ENCODE assay signal across 26 cellular contexts in the genomic region with DNA sequence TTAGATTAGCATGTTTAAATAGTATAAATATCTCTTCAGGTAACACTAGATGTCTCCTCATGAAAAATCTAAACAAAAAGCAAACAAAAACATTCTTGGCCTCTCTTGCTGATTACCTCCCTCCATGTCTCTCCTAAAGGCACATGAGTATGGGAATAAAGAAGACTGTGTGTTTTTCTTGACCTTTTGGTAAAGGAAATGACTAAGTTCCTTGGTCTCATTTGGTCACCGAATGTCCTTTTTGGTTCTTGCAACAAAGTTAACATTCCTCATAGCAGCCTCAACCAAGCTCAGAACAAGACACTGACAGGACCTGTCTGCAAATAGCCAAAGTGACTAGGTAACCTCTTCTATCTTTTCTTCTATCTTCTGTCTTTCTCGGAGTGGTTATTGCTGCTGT. TPM values are rescaled to one million over a fixed set of nuclear protein-coding genes. Genes with fewer than 3 reads are reported as not detected.
A peak's percentile ranks its signal among the peaks of the same experiment; 100 is the strongest.
DNase-seq lines count a peak whose midpoint lies in the region; ATAC-seq, FAIRE-seq and TF ChIP-seq lines count a peak whose summit lies in the region.
"Had no signal": no experiment of that assay in that cellular context is flagged by ENCODE, and none has a peak within 500 bp of the region (broad histone marks: within the 10 kb centered on the region; RNA-seq: fewer than 3 reads in every experiment).

No MANE protein-coding gene starts in this region.

- H3K23ac ChIP-seq in H1 (ENCODE audit: insufficient read length): no peak overlapping the region

- H3K23me2 ChIP-seq in H1 (ENCODE audit: low read depth, low read length): no peaks in the 10 kb centered on the region

- no peak for TF ChIP-seq EP300 in H1 (IDR thresholded peaks at IDR 0.05; ENCODE audit: borderline replicate concordance in 1 of 2, low read depth in 2 of 2, low read length in 2 of 2)

- no peak overlapping the region for H3K4me3 ChIP-seq in H1 (ENCODE audit: extremely low read depth in 1 of 4, insufficient read depth in 2 of 4, low read depth in 3 of 4, low read length in 4 of 4)
- H3K4me3 ChIP-seq: A549; BLaER1 treated with 17β-estradiol and CSF1 and Interleukin-3, amounts not matched to agents 10 nM and 100 nM; GM12878 had no signal

- no peak overlapping the region for H4K8ac ChIP-seq in H1 (ENCODE audit: extremely low read depth, insufficient read depth, low read length)

- FAIRE-seq in H1 (lab: Jason Lieb, UNC): no peak
- FAIRE-seq: A549, D721Med, GM12878, GM18507 had no signal

- CTCF ChIA-PET in H1 (lab: Charles Lee; ENCODE audit: partially characterized antibody): no interaction called here

- no peak overlapping the region for H2BK5ac ChIP-seq in H1 (ENCODE audit: low read depth, low read length)

- H2BK15ac ChIP-seq in H1 (ENCODE audit: low read length): no peak overlapping the region

- in situ Hi-C loops in SK-MEL-5 (cut with HindIII; ENCODE audit: low pct_unique_long_range_greater_than_20kb, low sequenced_read_pairs): no loop called here

- no peak overlapping the region for H3K4ac ChIP-seq in H1 (replicated peaks; ENCODE audit: insufficient read length, low read depth, low read length)

- H2BK120ac ChIP-seq in H1 (replicated peaks; ENCODE audit: low read depth, low read length): no peak overlapping the region

- no peak overlapping the region for H3K18ac ChIP-seq in H1 (ENCODE audit: extremely low read depth, low read length)

- H3K4me2 ChIP-seq in H1 (ENCODE audit: insufficient read depth in 1 of 2, low read depth in 2 of 2, low read length in 2 of 2): no peak overlapping the region
- H3K4me2 ChIP-seq: A549 had no signal

- H4K5ac ChIP-seq in H1 (ENCODE audit: insufficient read length, low read depth, low read length): no peak overlapping the region

- H2AK5ac ChIP-seq in H1 (ENCODE audit: low read depth, low read length): no peak overlapping the region

- 0 out of 2 replicates have a peak overlapping the region, but pooled peaks have one; percentile 59 for H2AFZ ChIP-seq in H1 (ENCODE audit: low read length)

- 95% methylated on average over 2 of the region's 2 CpGs; no CpG with 5 or more reads in 1 of the 2 experiments for WGBS in H1 (ENCODE audit: extremely low coverage in 1 of 2, insufficient coverage in 1 of 2, insufficient read length in 1 of 2, insufficient replicate concordance in 2 of 2, low coverage in 1 of 2, low lambda C conversion rate in 2 of 2, missing lambda C conversion rate in 1 of 2), 2 experiments

- no peaks in the 10 kb centered on the region for H3K4me1 ChIP-seq in H1 (replicated peaks in 1 of 4; ENCODE audit: control insufficient read depth in 3 of 4, insufficient read depth in 4 of 4, low read length in 3 of 4)
- H3K4me1 ChIP-seq: A549 had no signal

- no peak overlapping the region for H2BK12ac ChIP-seq in H1 (ENCODE audit: low read depth, low read length)

- no peak overlapping the region for H3K9ac ChIP-seq in H1 (replicated peaks in 1 of 4; ENCODE audit: extremely low read depth in 1 of 4, low read depth in 3 of 4, low read length in 3 of 4)
- H3K9ac ChIP-seq: BLaER1 treated with 17β-estradiol and CSF1 and Interleukin-3, amounts not matched to agents 10 nM and 100 nM had no signal

- H3K36me3 ChIP-seq in H1 (ENCODE audit: control insufficient read depth in 2 of 4, insufficient read depth in 4 of 4, low read length in 3 of 4): no peaks in the 10 kb centered on the region
- H3K36me3 ChIP-seq: BE2C; BLaER1 treated with 17β-estradiol and CSF1 and Interleukin-3, amounts not matched to agents 10 nM and 100 nM had no signal

- no peak for ATAC-seq in left ventricle myocardium superior
- ATAC-seq in HG02759 (IDR thresholded peaks at IDR 0.05; ENCODE audit: unreplicated experiment): no peak
- ATAC-seq: A549, GM12878, HCT116 had no signal

- H3K56ac ChIP-seq in H1 (replicated peaks; ENCODE audit: insufficient read length, low read depth, low read length): no peak overlapping the region

- no peaks in the 10 kb centered on the region for H3K27me3 ChIP-seq in H1 (replicated peaks in 1 of 4; ENCODE audit: control insufficient read depth in 3 of 4, extremely low read depth in 1 of 4, insufficient read depth in 3 of 4, low read length in 3 of 4)
- H3K27me3 ChIP-seq: BE2C; BLaER1 treated with 17β-estradiol and CSF1 and Interleukin-3, amounts not matched to agents 10 nM and 100 nM had no signal

- intact Hi-C loops in left ventricle myocardium superior (cut with micrococcal nuclease): no loop called here

- no peak overlapping the region for H3K27ac ChIP-seq in H1 (ENCODE audit: low read depth, low read length)
- H3K27ac ChIP-seq: A549; BLaER1 treated with 17β-estradiol and CSF1 and Interleukin-3, amounts not matched to agents 10 nM and 100 nM had no signal

- no peaks in the 10 kb centered on the region for H3K79me2 ChIP-seq in H1 (ENCODE audit: control insufficient read depth in 1 of 2, insufficient read depth in 2 of 2, low read length in 2 of 2)

- H4K91ac ChIP-seq in H1 (replicated peaks; ENCODE audit: insufficient read length, low read length): no peak overlapping the region

- H4K20me1 ChIP-seq in H1 (replicated peaks in 1 of 2; ENCODE audit: control insufficient read depth in 1 of 2, insufficient read depth in 2 of 2, low read length in 2 of 2): no peaks in the 10 kb centered on the region
- H4K20me1 ChIP-seq: BLaER1 treated with 17β-estradiol and CSF1 and Interleukin-3, amounts not matched to agents 10 nM and 100 nM had no signal

- H3K14ac ChIP-seq in H1 (ENCODE audit: insufficient read length): no peak overlapping the region

- no peak overlapping the region for H2BK20ac ChIP-seq in H1 (ENCODE audit: low read length)

- POLR2A ChIA-PET in H1 (lab: Charles Lee; ENCODE audit: partially characterized antibody): no interaction called here

- H3K9me3 ChIP-seq in H1 (ENCODE audit: insufficient read depth in 2 of 2, low read depth in 1 of 2, low read length in 1 of 2): no peaks in the 10 kb centered on the region
- H3K9me3 ChIP-seq: A549; BE2C; BLaER1 treated with 17β-estradiol and CSF1 and Interleukin-3, amounts not matched to agents 10 nM and 100 nM had no signal

- H3K79me1 ChIP-seq in H1 (ENCODE audit: low read depth, low read length): no peaks in the 10 kb centered on the region

- TF ChIP-seq RAD21 in H1 (IDR thresholded peaks at IDR 0.05 in 1 of 2, conservative IDR thresholded peaks at IDR 0.05 in 1 of 2; ENCODE audit: low read depth in 2 of 2, low read length in 2 of 2): no peak

- TF ChIP-seq POLR2A in H1 (IDR thresholded peaks at IDR 0.05; ENCODE audit: control extremely low read depth in 1 of 2, low read depth in 2 of 2, low read length in 2 of 2): no peak

- no peak for TF ChIP-seq CTCF in H1 (IDR thresholded peaks at IDR 0.05; ENCODE audit: control extremely low read depth in 1 of 3, insufficient read depth in 1 of 3, low read depth in 1 of 3, low read length in 3 of 3)

- DNase-seq in HT1080 (ENCODE audit: low read depth): peak; percentile 63
- peak; percentile 62 for DNase-seq in SK-MEL-5 (ENCODE audit: low read depth, low spot score)
- no peak for DNase-seq in H1 (ENCODE audit: low read depth in 1 of 2, low spot score in 2 of 2)
- DNase-seq in stimulated activated CD4-positive, alpha-beta T cell treated with anti-CD3 and anti-CD28 coated beads, Interleukin-4, amount 100 ng/mL, for 24 hours: no peak
- no peak for DNase-seq in GM19238 (ENCODE audit: insufficient read length, low spot score)
- DNase-seq in left ventricle myocardium superior: no peak
- DNase-seq: 8988T; ACHN; AML-193; BE2C; CD4-positive, alpha-beta T cell; CD8-positive, alpha-beta memory T cell; DMS 273 treated with DMSO at 0.1 percent for 48 hours; DMS79; EL; GDM1; GOT3; H9 had no signal

TF ChIP-seq in H1, 55 proteins besides CTCF, POLR2A, EP300 and RAD21:
- no peak for TF ChIP-seq YY1 (IDR thresholded peaks at IDR 0.05; ENCODE audit: low read depth, low read length)
- TF ChIP-seq GABPA (IDR thresholded peaks at IDR 0.05; ENCODE audit: borderline replicate concordance, insufficient read depth, low read length): no peak
- TF ChIP-seq SIN3A (conservative IDR thresholded peaks at IDR 0.05 in 1 of 2, IDR thresholded peaks at IDR 0.05 in 1 of 2; ENCODE audit: low read depth in 1 of 2, low read length in 2 of 2): no peak
- no peak for TF ChIP-seq CBX5 (IDR thresholded peaks at IDR 0.05; ENCODE audit: low read depth, low read length)
- no peak for TF ChIP-seq FOSL1 (IDR thresholded peaks at IDR 0.05; ENCODE audit: insufficient read depth, low read depth, low read length)
- no peak for TF ChIP-seq SP4 (IDR thresholded peaks at IDR 0.05; ENCODE audit: low read length)
- no peak for TF ChIP-seq BCL11A (IDR thresholded peaks at IDR 0.05; ENCODE audit: low read depth in 2 of 2, low read length in 2 of 2)
- TF ChIP-seq JUN (IDR thresholded peaks at IDR 0.05; ENCODE audit: low read depth, low read length): no peak
- no peak for TF ChIP-seq SUZ12 (IDR thresholded peaks at IDR 0.05; ENCODE audit: low read length)
- TF ChIP-seq CREB1 (IDR thresholded peaks at IDR 0.05): no peak
- no peak for TF ChIP-seq ZNF274 (IDR thresholded peaks at IDR 0.05; ENCODE audit: borderline replicate concordance, extremely low read depth, low read length)
- no peak for TF ChIP-seq HDAC6 (IDR thresholded peaks at IDR 0.05; ENCODE audit: low read depth, low read length)

RNA-seq across cellular contexts. Expression of a gene that starts 35.5 kb away (rescaled TPM):
- not detected in 2 replicates for total RNA-seq in HT1080 (2014; rRNA removed; shearing (Covaris generic))
- polyA plus RNA-seq in HT1080 (2015; cell fraction: cytosol; rRNA removed): not detected in 2 replicates
- polyA plus RNA-seq in HT1080 (2015; cell fraction: nucleus; rRNA removed): not detected in 2 replicates
- not detected in 2 replicates for total RNA-seq in SK-MEL-5 (2014; rRNA removed; shearing (Covaris generic))
- polyA plus RNA-seq in SK-MEL-5 (2015; cell fraction: cytosol; rRNA removed): not detected in 2 replicates
- polyA plus RNA-seq in SK-MEL-5 (2015; cell fraction: nucleus; rRNA removed): not detected in 2 replicates
- not detected in 2 replicates for total RNA-seq in H1 (2021; fragmentation: NEBNext Ultra II Directional; extraction: Animal tissue kit (Norgen Biotek cat#: 25700))
- not detected in 2 replicates for polyA plus RNA-seq in H1 (2011; rRNA removed)
- polyA plus RNA-seq in H1 (2011; cell fraction: cytosol; rRNA removed): not detected
- not detected for polyA plus RNA-seq in H1 (2011; cell fraction: nucleus; rRNA removed)
- not detected in 4 replicates for polyA plus RNA-seq in H1 (2012, experiment 1 of 2)
- not detected for polyA plus RNA-seq in H1 (2012, experiment 2 of 2)
- polyA plus RNA-seq in H1 (2013, experiment 1 of 2): not detected
- polyA plus RNA-seq in H1 (2013, experiment 2 of 2): not detected
- not detected in 2 replicates for polyA minus RNA-seq in H1 (2011; rRNA and poly(A)+ RNA removed)
- polyA minus RNA-seq in H1 (2011; cell fraction: cytosol; rRNA and poly(A)+ RNA removed): not detected
- polyA minus RNA-seq in H1 (2011; cell fraction: nucleus; rRNA and poly(A)+ RNA removed): not detected
- total RNA-seq in left ventricle myocardium superior: not detected
- total RNA-seq: CD4-positive, alpha-beta T cell; CD8-positive, alpha-beta memory T cell; GM12878; H9 had no signal
- polyA plus RNA-seq: A549; CD14-positive monocyte; CD8-positive, alpha-beta memory T cell; GM12878 had no signal

Comparison
In these comparisons a context has a peak if more than half of its experiments do, and no peak if none do; other contexts are left out.
1. DNase-seq: peak in HT1080 (single experiment) and SK-MEL-5 (single experiment); none in H1 (0 of 2), stimulated activated CD4-positive, alpha-beta T cell treated with anti-CD3 and anti-CD28 coated beads, Interleukin-4, amount 100 ng/mL, for 24 hours (single experiment), GM19238 (single experiment) and left ventricle myocardium superior (single experiment).